9 cellular contexts compared by ENCODE assay signal in the genomic region with DNA sequence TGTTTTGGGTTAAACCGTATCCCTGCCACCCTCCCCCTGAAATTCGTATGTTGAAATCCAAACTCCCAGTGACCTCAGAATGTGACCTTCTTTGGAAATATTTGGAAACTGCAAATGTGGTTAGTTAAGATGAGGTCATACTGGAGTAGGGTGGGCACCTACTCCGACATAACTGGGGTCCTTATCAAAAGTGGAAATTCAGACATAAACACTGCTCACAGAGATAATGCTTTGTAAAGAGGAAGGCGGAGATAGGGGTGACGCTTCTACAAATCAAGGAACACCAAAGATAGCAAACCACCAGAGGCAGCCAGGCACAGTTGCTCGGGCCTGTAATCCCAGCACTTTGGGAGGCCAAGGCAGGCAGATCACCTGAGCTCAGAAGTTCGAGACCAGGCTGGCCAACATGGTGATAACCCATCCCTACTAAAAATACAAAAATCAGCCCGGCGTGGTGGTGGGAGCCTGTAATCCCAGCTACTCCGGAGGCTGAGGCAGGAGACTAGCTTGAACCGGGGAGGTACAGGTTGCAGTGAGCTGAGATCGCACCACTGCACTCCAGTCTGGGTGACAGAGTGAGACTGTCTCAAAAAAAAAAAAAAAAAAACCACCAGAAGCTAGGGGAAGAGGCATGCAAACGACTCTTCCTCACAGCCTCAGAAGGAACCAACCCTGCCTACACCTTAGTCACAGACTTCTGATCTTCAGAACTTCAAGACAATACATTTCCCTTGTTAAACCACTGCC. TPM values are rescaled to one million over a fixed set of nuclear protein-coding genes. Genes with fewer than 3 reads are reported as not detected.
DNase-seq lines count a peak whose midpoint lies in the region; ATAC-seq and TF ChIP-seq lines count a peak whose summit lies in the region.
"Had no signal": no experiment of that assay in that cellular context is flagged by ENCODE, and none has a peak within 500 bp of the region (broad histone marks: within the 10 kb centered on the region; RNA-seq: fewer than 3 reads in every experiment).

No MANE protein-coding gene starts in this region.

- H3K27me3 ChIP-seq in spleen (replicated peaks in 1 of 7) (no peaks in the 10 kb centered on the region), WERI-Rb-1 (ENCODE audit: insufficient read depth, low read depth, severe bottlenecking) (no peaks in the 10 kb centered on the region)
- H3K27me3 ChIP-seq: right lobe of liver had no signal

- peak overlapping the region in 7 of 8 donors; percentile 30 to 85 (median 71) for H3K27ac ChIP-seq in spleen
- H3K27ac ChIP-seq in caudate nucleus (ENCODE audit: low read depth, low read length), result no peak overlapping the region
- H3K27ac ChIP-seq in WERI-Rb-1, result no peak overlapping the region
- H3K27ac ChIP-seq: right lobe of liver had no signal

- no peak overlapping the region for H3K4me3 ChIP-seq in Jurkat, Clone E6-1 (ENCODE audit: low read length)
- H3K4me3 ChIP-seq in spleen (peak overlapping the region in 1 of 8 donors; percentile 26), WERI-Rb-1 (ENCODE audit: low read depth, low read length) (no peak overlapping the region)
- H3K4me3 ChIP-seq: right lobe of liver had no signal

- intact Hi-C loops in activated naive CD4-positive, alpha-beta T cell treated with anti-CD3 and anti-CD28 coated beads for 36 hours (cut with micrococcal nuclease), result loop anchor here (1.0 kb wide), 4 partner anchors 18 to 69 kb away; no protein-coding TSS in a partner anchor
- intact Hi-C loops in spleen (cut with DNase I; ENCODE audit: low total_unique reads), result no loop called here

- H3K27me3 Mint-ChIP-seq in activated naive CD4-positive, alpha-beta T cell treated with anti-CD3 and anti-CD28 coated beads for 36 hours (ENCODE audit: low read depth), result no peaks in the 10 kb centered on the region

- TF ChIP-seq CTCF in AG09319 (IDR thresholded peaks at IDR 0.05; ENCODE audit: low read depth, low read length) (no peak), spleen (IDR thresholded peaks at IDR 0.05 in 8 of 11, conservative IDR thresholded peaks at IDR 0.05 in 3 of 11) (no peak), WERI-Rb-1 (IDR thresholded peaks at IDR 0.05; ENCODE audit: low read depth, low read length) (no peak)

- H3K9me3 ChIP-seq in spleen (peaks cover 0 to 5% (median 0%) of the 10 kb centered on the region in 8 donors), WERI-Rb-1 (ENCODE audit: severe bottlenecking) (peaks cover 5% of the 10 kb centered on the region)
- H3K9me3 ChIP-seq: right lobe of liver had no signal

- no peak for TF ChIP-seq POLR2A in spleen (IDR thresholded peaks at IDR 0.05)

- peak; percentile 44 for DNase-seq in AG09319 (ENCODE audit: extremely low read depth, low read depth)
- DNase-seq in Jurkat, Clone E6-1 (ENCODE audit: low read depth, low spot score), result peak; percentile 73
- DNase-seq in activated naive CD4-positive, alpha-beta T cell treated with anti-CD3 and anti-CD28 coated beads for 36 hours, result peak; percentile 63
- no peak for DNase-seq in spleen
- DNase-seq in caudate nucleus (lab: John Stamatoyannopoulos, UW), result no peak
- no peak for DNase-seq in amygdala (lab: John Stamatoyannopoulos, UW)
- no peak for DNase-seq in WERI-Rb-1
- DNase-seq: right lobe of liver had no signal

- WGBS in spleen, 5 donors, result 51 to 63% (median 59%) methylated on average over 13 of the region's 13 CpGs

- H3K9me3 Mint-ChIP-seq in activated naive CD4-positive, alpha-beta T cell treated with anti-CD3 and anti-CD28 coated beads for 36 hours, result peaks cover 5% of the 10 kb centered on the region

- peaks cover 5% of the 10 kb centered on the region for H3K36me3 Mint-ChIP-seq in activated naive CD4-positive, alpha-beta T cell treated with anti-CD3 and anti-CD28 coated beads for 36 hours (ENCODE audit: low read depth)

- peak overlapping the region; percentile 57 for H3K4me3 Mint-ChIP-seq in activated naive CD4-positive, alpha-beta T cell treated with anti-CD3 and anti-CD28 coated beads for 36 hours

- ATAC-seq in GM21381 (IDR thresholded peaks at IDR 0.05; ENCODE audit: unreplicated experiment), result peak; percentile 63

- peaks cover 18 to 72% (median 46%) of the 10 kb centered on the region in 6 donors for H3K4me1 ChIP-seq in spleen

- H3K36me3 ChIP-seq in spleen (no peaks in the 10 kb centered on the region), WERI-Rb-1 (no peaks in the 10 kb centered on the region)
- H3K36me3 ChIP-seq: right lobe of liver had no signal

- peak overlapping the region; percentile 91 for H3K27ac Mint-ChIP-seq in activated naive CD4-positive, alpha-beta T cell treated with anti-CD3 and anti-CD28 coated beads for 36 hours

- CTCF ChIA-PET in activated naive CD4-positive, alpha-beta T cell treated with anti-CD3 and anti-CD28 coated beads for 36 hours (lab: Charles Lee), result interaction anchor here (3.2 kb wide), 1 partner anchor 17 kb away, joined by 14 read pairs; no protein-coding TSS in a partner anchor

- peaks cover 75% of the 10 kb centered on the region for H3K4me1 Mint-ChIP-seq in activated naive CD4-positive, alpha-beta T cell treated with anti-CD3 and anti-CD28 coated beads for 36 hours (ENCODE audit: low read depth)

RNA-seq across cellular contexts. Expression of a gene that starts 51.1 kb away (rescaled TPM):
- polyA plus RNA-seq in Jurkat, Clone E6-1 (2012; ENCODE audit: insufficient read depth, insufficient read length), result 51.1 TPM
- total RNA-seq in activated naive CD4-positive, alpha-beta T cell treated with anti-CD3 and anti-CD28 coated beads for 36 hours, result 100 to 1,000 TPM; 164 to 185 TPM
- 100 to 1,000 TPM; 160 to 232 (median 204) TPM for total RNA-seq in spleen
- polyA plus RNA-seq in spleen, result 10 to 100 TPM; 37.3 to 44.0 (median 43.2) TPM

Comparison
In these comparisons a context has a peak if more than half of its experiments do, and no peak if none do; other contexts are left out.
1. DNase-seq: peak in AG09319 (single experiment), Jurkat, Clone E6-1 (single experiment) and activated naive CD4-positive, alpha-beta T cell treated with anti-CD3 and anti-CD28 coated beads for 36 hours (single experiment); none in spleen (single experiment), caudate nucleus (0 of 61), amygdala (0 of 56) and WERI-Rb-1 (single experiment).
2. H3K27ac ChIP-seq: peak in spleen (7 of 8); none in caudate nucleus (single experiment) and WERI-Rb-1 (single experiment).